Comparison of ENCODE assay signal across 13 cellular contexts in the genomic region with DNA sequence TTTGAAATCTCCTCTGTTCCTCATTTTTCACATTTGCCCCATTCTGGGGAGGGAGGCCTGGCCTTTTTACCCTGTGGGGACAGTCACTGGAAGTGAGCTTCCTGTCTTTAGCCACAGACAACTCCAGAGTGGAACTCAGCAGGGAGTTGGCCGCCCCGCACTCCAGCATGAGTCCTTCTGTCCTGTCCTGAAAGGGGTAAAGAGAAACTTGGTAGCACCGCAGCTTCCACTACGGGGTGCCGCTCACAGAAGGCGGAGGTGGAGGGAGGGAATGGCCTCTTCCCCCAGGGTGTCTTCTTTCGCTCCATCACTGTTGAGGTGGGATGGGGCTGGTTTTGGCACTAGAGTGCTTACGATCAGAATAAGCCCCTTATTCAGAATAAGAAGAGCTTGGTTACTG.
"Had no signal": no experiment of that assay in that cellular context is flagged by ENCODE, and none has a peak within 500 bp of the region (broad histone marks: within the 10 kb centered on the region; RNA-seq: fewer than 3 reads in every experiment).

No MANE protein-coding gene starts in this region.

- ATAC-seq: heart left ventricle; natural killer cell; stimulated activated naive CD8-positive, alpha-beta T cell treated with anti-CD3 and anti-CD28 coated beads, Interleukin-15, Interleukin-2, amounts not matched to agents 100 U/mL and 50 U/mL, for 24 hours had no signal

- H3K4me3 ChIP-seq: coronary artery, heart left ventricle, right atrium auricular region, smooth muscle cell, suprapubic skin, thyroid gland, uterus had no signal

- DNase-seq: effector CD4-positive, alpha-beta T cell; hippocampal formation; natural killer cell; stimulated activated CD4-positive, alpha-beta T cell treated with anti-CD3 and anti-CD28 coated beads, Interleukin-4, amount 100 ng/mL, for 1 hour; stimulated activated CD8-positive, alpha-beta memory T cell treated with anti-CD3 and anti-CD28 coated beads, Interleukin-4, amount 100 ng/mL, for 48 hours; stimulated activated naive CD8-positive, alpha-beta T cell treated with anti-CD3 and anti-CD28 coated beads, Interleukin-15, Interleukin-2, amounts not matched to agents 100 U/mL and 50 U/mL, for 24 hours; thyroid gland; uterus had no signal
